26 cellular contexts compared by ENCODE assay signal in genomic region chr20:53894707-53895384, GRCh38.
DNase-seq lines count a peak whose midpoint lies in the region; ATAC-seq and TF ChIP-seq lines count a peak whose summit lies in the region.
"Had no signal": no experiment of that assay in that cellular context is flagged by ENCODE, and none has a peak within 500 bp of the region (broad histone marks: within the 10 kb centered on the region; RNA-seq: fewer than 3 reads in every experiment).

No MANE protein-coding gene starts in this region.

- no peaks in the 10 kb centered on the region for H4K20me1 ChIP-seq in GM23338 (replicated peaks; ENCODE audit: insufficient read depth)

- no peaks in the 10 kb centered on the region for H3K9me2 ChIP-seq in GM23338 (ENCODE audit: insufficient read depth)

- H3K79me2 ChIP-seq in GM23338 (replicated peaks; ENCODE audit: insufficient read depth), result no peaks in the 10 kb centered on the region

- peaks cover 56% of the 10 kb centered on the region for H3K4me1 Mint-ChIP-seq in activated naive CD4-positive, alpha-beta T cell treated with anti-CD3 and anti-CD28 coated beads for 36 hours (ENCODE audit: low read depth)
- H3K4me1 Mint-ChIP-seq in GM23338 (peaks cover 31% of the 10 kb centered on the region), glutamatergic neuron (ENCODE audit: low read depth, unreplicated experiment) (peaks cover 24% of the 10 kb centered on the region)
- peaks cover 80% of the 10 kb centered on the region for H3K4me1 Mint-ChIP-seq in activated CD8-positive, alpha-beta T cell treated with anti-CD3 and anti-CD28 coated beads, Interleukin-2, amount 10 ng/mL, durations not matched to agents 7 days and 5 days (ENCODE audit: low read depth)
- peaks cover 46% of the 10 kb centered on the region for H3K4me1 Mint-ChIP-seq in stimulated activated effector memory CD8-positive, alpha-beta T cell treated with anti-CD3 and anti-CD28 coated beads, Interleukin-12 subunit alpha, Interleukin-12 subunit beta, amount 100 ng/mL, for 72 hours

- peaks cover 22% of the 10 kb centered on the region for H3K4me1 ChIP-seq in GM23338 (ENCODE audit: insufficient read depth)

- no peaks in the 10 kb centered on the region for H3K36me3 ChIP-seq in GM23338 (ENCODE audit: insufficient read depth)
- H3K36me3 ChIP-seq: heart left ventricle, SJCRH30, thoracic aorta, vagina had no signal

- H3K4me3 Mint-ChIP-seq in activated naive CD4-positive, alpha-beta T cell treated with anti-CD3 and anti-CD28 coated beads for 36 hours, result no peak overlapping the region
- H3K4me3 Mint-ChIP-seq in GM23338 (no peak overlapping the region), glutamatergic neuron (ENCODE audit: unreplicated experiment) (no peak overlapping the region)
- no peak overlapping the region for H3K4me3 Mint-ChIP-seq in activated CD8-positive, alpha-beta T cell treated with anti-CD3 and anti-CD28 coated beads, Interleukin-2, amount 10 ng/mL, durations not matched to agents 7 days and 5 days
- H3K4me3 Mint-ChIP-seq in stimulated activated effector memory CD8-positive, alpha-beta T cell treated with anti-CD3 and anti-CD28 coated beads, Interleukin-12 subunit alpha, Interleukin-12 subunit beta, amount 100 ng/mL, for 72 hours, result peak overlapping the region; percentile 11
- H3K4me3 Mint-ChIP-seq: HFFc6, T-cell had no signal

- no peaks in the 10 kb centered on the region for H3K9me3 Mint-ChIP-seq in activated naive CD4-positive, alpha-beta T cell treated with anti-CD3 and anti-CD28 coated beads for 36 hours
- H3K9me3 Mint-ChIP-seq in GM23338, result 0 out of 3 replicates have a peak, but pooled peaks cover 7% of the 10 kb centered on the region
- H3K9me3 Mint-ChIP-seq in activated CD8-positive, alpha-beta T cell treated with anti-CD3 and anti-CD28 coated beads, Interleukin-2, amount 10 ng/mL, durations not matched to agents 7 days and 5 days (ENCODE audit: insufficient read depth), result no peaks in the 10 kb centered on the region
- H3K9me3 Mint-ChIP-seq in stimulated activated effector memory CD8-positive, alpha-beta T cell treated with anti-CD3 and anti-CD28 coated beads, Interleukin-12 subunit alpha, Interleukin-12 subunit beta, amount 100 ng/mL, for 72 hours, result no peaks in the 10 kb centered on the region
- peaks cover 3% of the 10 kb centered on the region for H3K9me3 Mint-ChIP-seq in glutamatergic neuron (ENCODE audit: unreplicated experiment)
- H3K9me3 Mint-ChIP-seq: T-cell had no signal

- CTCF ChIA-PET in activated naive CD4-positive, alpha-beta T cell treated with anti-CD3 and anti-CD28 coated beads for 36 hours (lab: Charles Lee), result interaction anchor here (0.7 to 2.0 kb wide), 3 partner anchors 9 to 49 kb away, joined by 4 to 10 read pairs (median 5); no protein-coding TSS in a partner anchor
- CTCF ChIA-PET in activated CD8-positive, alpha-beta T cell treated with anti-CD3 and anti-CD28 coated beads, Interleukin-2, amount 10 ng/mL, durations not matched to agents 7 days and 5 days (lab: Charles Lee), result interaction anchor here (1.2 to 1.3 kb wide), 3 partner anchors 10 to 23 kb away, joined by 4 to 8 read pairs (median 7); no protein-coding TSS in a partner anchor

- no peak overlapping the region for H3K27ac ChIP-seq in GM23338 (ENCODE audit: low read depth)
- H3K27ac ChIP-seq: heart left ventricle, KMS-11, SJCRH30, thoracic aorta, vagina had no signal

- no peaks in the 10 kb centered on the region for H3K27me3 ChIP-seq in GM23338 (ENCODE audit: insufficient read depth)
- H3K27me3 ChIP-seq: heart left ventricle, SJCRH30, vagina had no signal

- POLR2A ChIA-PET in activated CD8-positive, alpha-beta T cell treated with anti-CD3 and anti-CD28 coated beads, Interleukin-2, amount 10 ng/mL, durations not matched to agents 7 days and 5 days (lab: Charles Lee), result interaction anchor here (0.7 to 1.2 kb wide), 2 partner anchors 10 to 22 kb away, joined by 5 read pairs; no protein-coding TSS in a partner anchor

- no peaks in the 10 kb centered on the region for H3K27me3 Mint-ChIP-seq in activated naive CD4-positive, alpha-beta T cell treated with anti-CD3 and anti-CD28 coated beads for 36 hours (ENCODE audit: low read depth)
- H3K27me3 Mint-ChIP-seq in GM23338 (ENCODE audit: insufficient read depth, low read depth, poor library complexity) (peaks cover 3% of the 10 kb centered on the region), glutamatergic neuron (ENCODE audit: unreplicated experiment) (no peaks in the 10 kb centered on the region)
- no peaks in the 10 kb centered on the region for H3K27me3 Mint-ChIP-seq in activated CD8-positive, alpha-beta T cell treated with anti-CD3 and anti-CD28 coated beads, Interleukin-2, amount 10 ng/mL, durations not matched to agents 7 days and 5 days (ENCODE audit: low read depth)
- H3K27me3 Mint-ChIP-seq: T-cell had no signal

- H3K4me3 ChIP-seq in GM23338, result no peak overlapping the region
- H3K4me3 ChIP-seq: heart left ventricle, SJCRH30, skin epidermis, thoracic aorta, vagina had no signal

- TF ChIP-seq CTCF in GM23338 (conservative IDR thresholded peaks at IDR 0.05; ENCODE audit: low read depth in 2 of 2), result no peak
- no peak for TF ChIP-seq CTCF in glutamatergic neuron (IDR thresholded peaks at IDR 0.05; ENCODE audit: partially characterized antibody, unreplicated experiment)

- H3K27ac Mint-ChIP-seq in activated naive CD4-positive, alpha-beta T cell treated with anti-CD3 and anti-CD28 coated beads for 36 hours, result no peak overlapping the region
- H3K27ac Mint-ChIP-seq in GM23338 (no peak overlapping the region), glutamatergic neuron (ENCODE audit: unreplicated experiment) (no peak overlapping the region)
- peak overlapping the region; percentile 85 for H3K27ac Mint-ChIP-seq in activated CD8-positive, alpha-beta T cell treated with anti-CD3 and anti-CD28 coated beads, Interleukin-2, amount 10 ng/mL, durations not matched to agents 7 days and 5 days
- no peak overlapping the region for H3K27ac Mint-ChIP-seq in stimulated activated effector memory CD8-positive, alpha-beta T cell treated with anti-CD3 and anti-CD28 coated beads, Interleukin-12 subunit alpha, Interleukin-12 subunit beta, amount 100 ng/mL, for 72 hours

- H3F3A ChIP-seq in GM23338 (replicated peaks; ENCODE audit: low read depth), result no peaks in the 10 kb centered on the region

- no peaks in the 10 kb centered on the region for H3K36me3 Mint-ChIP-seq in activated naive CD4-positive, alpha-beta T cell treated with anti-CD3 and anti-CD28 coated beads for 36 hours (ENCODE audit: low read depth)
- H3K36me3 Mint-ChIP-seq in GM23338 (ENCODE audit: low read depth) (peaks cover 2% of the 10 kb centered on the region; the same call in 1 of the 3 replicates), glutamatergic neuron (ENCODE audit: unreplicated experiment) (no peaks in the 10 kb centered on the region)
- H3K36me3 Mint-ChIP-seq in activated CD8-positive, alpha-beta T cell treated with anti-CD3 and anti-CD28 coated beads, Interleukin-2, amount 10 ng/mL, durations not matched to agents 7 days and 5 days (ENCODE audit: low read depth), result peaks cover 5% of the 10 kb centered on the region
- peaks cover 10% of the 10 kb centered on the region for H3K36me3 Mint-ChIP-seq in stimulated activated effector memory CD8-positive, alpha-beta T cell treated with anti-CD3 and anti-CD28 coated beads, Interleukin-12 subunit alpha, Interleukin-12 subunit beta, amount 100 ng/mL, for 72 hours
- H3K36me3 Mint-ChIP-seq: T-cell had no signal

- H2AFZ ChIP-seq in GM23338, result 0 out of 2 replicates have a peak overlapping the region, but pooled peaks have one; percentile 33

- in situ Hi-C loops in ACHN (cut with HindIII; ENCODE audit: low pct_ligation_motif_present, low pct_unique_long_range_greater_than_20kb, low sequenced_read_pairs), result no loop called here

- intact Hi-C loops in activated naive CD4-positive, alpha-beta T cell treated with anti-CD3 and anti-CD28 coated beads for 36 hours (cut with micrococcal nuclease), result no loop called here

- no peak overlapping the region for H3K4me2 ChIP-seq in GM23338
- H3K4me2 ChIP-seq: KMS-11 had no signal

- ATAC-seq in GM23338, result no peak
- no peak for ATAC-seq in activated CD8-positive, alpha-beta T cell treated with anti-CD3 and anti-CD28 coated beads, Interleukin-2, amount 10 ng/mL, durations not matched to agents 7 days and 5 days
- ATAC-seq in stimulated activated effector memory CD8-positive, alpha-beta T cell treated with anti-CD3 and anti-CD28 coated beads, Interleukin-12 subunit alpha, Interleukin-12 subunit beta, amount 100 ng/mL, for 72 hours, result no peak
- ATAC-seq: heart left ventricle, T-cell had no signal

- peak; percentile 2 for DNase-seq in activated naive CD4-positive, alpha-beta T cell treated with anti-CD3 and anti-CD28 coated beads for 36 hours
- DNase-seq in activated naive CD4-positive, alpha-beta T cell (lab: John Stamatoyannopoulos, UW), result no peak
- no peak for DNase-seq in GM23338 (ENCODE audit: low spot score)
- DNase-seq in activated CD8-positive, alpha-beta T cell treated with anti-CD3 and anti-CD28 coated beads, Interleukin-2, amount 10 ng/mL, durations not matched to agents 7 days and 5 days, result no peak
- DNase-seq in stimulated activated effector memory CD8-positive, alpha-beta T cell treated with anti-CD3 and anti-CD28 coated beads, Interleukin-12 subunit alpha, Interleukin-12 subunit beta, amount 100 ng/mL, for 72 hours (ENCODE audit: low spot score in 2 of 2), result no peak
- DNase-seq in glutamatergic neuron, result no peak
- DNase-seq in NCI-H146 treated with DMSO at 0.1 percent for 48 hours (lab: John Stamatoyannopoulos, UW; ENCODE audit: unreplicated experiment), result no peak
- no peak for DNase-seq in ACHN
- DNase-seq: activated CD4-positive, alpha-beta T cell treated with anti-CD3 and anti-CD28 coated beads for 4 hours; amygdala; effector CD8-positive, alpha-beta T cell; heart left ventricle; HFFc6; MV-4-11; NCI-H1694 treated with DMSO at 0.1 percent for 48 hours; NCI-H2171 treated with DMSO at 0.1 percent for 48 hours; NCI-H524; NK-92 treated with Interleukin-12 subunit alpha and Interleukin-12 subunit beta, amount 100 ng/mL, for 24 hours; nucleus accumbens; SJCRH30; stimulated activated CD4-positive, alpha-beta T cell treated with anti-CD3 and anti-CD28 coated beads, Interleukin-1b, Interleukin-23, amount 100 ng/mL, for 48 hours; T-cell had no signal

TF ChIP-seq in GM23338, 12 proteins besides CTCF, POLR2A, EP300 and RAD21 (continues in another document):
- no peak for TF ChIP-seq STAT1 (IDR thresholded peaks at IDR 0.05; ENCODE audit: unreplicated experiment)
- TF ChIP-seq POLR2AphosphoS5 (IDR thresholded peaks at IDR 0.05; ENCODE audit: low read depth), result no peak
- TF ChIP-seq, protein P1, sequence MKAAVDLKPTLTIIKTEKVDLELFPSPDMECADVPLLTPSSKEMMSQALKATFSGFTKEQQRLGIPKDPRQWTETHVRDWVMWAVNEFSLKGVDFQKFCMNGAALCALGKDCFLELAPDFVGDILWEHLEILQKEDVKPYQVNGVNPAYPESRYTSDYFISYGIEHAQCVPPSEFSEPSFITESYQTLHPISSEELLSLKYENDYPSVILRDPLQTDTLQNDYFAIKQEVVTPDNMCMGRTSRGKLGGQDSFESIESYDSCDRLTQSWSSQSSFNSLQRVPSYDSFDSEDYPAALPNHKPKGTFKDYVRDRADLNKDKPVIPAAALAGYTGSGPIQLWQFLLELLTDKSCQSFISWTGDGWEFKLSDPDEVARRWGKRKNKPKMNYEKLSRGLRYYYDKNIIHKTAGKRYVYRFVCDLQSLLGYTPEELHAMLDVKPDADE (IDR thresholded peaks at IDR 0.05), result no peak
- TF ChIP-seq JUNB (IDR thresholded peaks at IDR 0.05; ENCODE audit: unreplicated experiment), result no peak
